In the genomic region with DNA sequence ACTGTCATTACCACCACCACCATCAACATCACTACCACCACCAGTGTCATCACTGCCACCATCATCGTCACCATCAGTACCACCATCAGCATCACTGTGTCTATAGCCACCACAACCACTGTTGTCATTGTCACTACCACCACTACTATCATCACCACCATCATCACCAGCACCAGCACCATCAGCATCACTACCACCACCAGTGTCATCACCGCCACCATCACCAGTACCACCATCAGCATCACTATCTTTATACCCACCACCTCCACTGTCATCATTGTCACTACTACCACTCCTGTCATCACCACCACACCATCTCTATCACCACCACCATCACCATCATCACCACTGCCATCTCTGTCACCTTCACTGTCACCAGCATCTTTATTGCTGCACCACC, we compare ENCODE assay signal across 19 cellular contexts.
A peak's percentile ranks its signal among the peaks of the same experiment; 100 is the strongest.
DNase-seq lines count a peak whose midpoint lies in the region; ATAC-seq and TF ChIP-seq lines count a peak whose summit lies in the region.
"Had no signal": no experiment of that assay in that cellular context is flagged by ENCODE, and none has a peak within 500 bp of the region (broad histone marks: within the 10 kb centered on the region; RNA-seq: fewer than 3 reads in every experiment).

No MANE protein-coding gene starts in this region.

- DNase-seq in left ventricle myocardium superior (peak; percentile 7), right atrium auricular region (ENCODE audit: low spot score) (no peak), natural killer cell (peak; percentile 14), aorta (no peak), GM23338 (ENCODE audit: low spot score) (no peak)
- DNase-seq in activated T-helper 2 cell treated with anti-CD3 and anti-CD28 coated beads, Interferon-gamma antibody, Interleukin-2, Interleukin-4, amounts not matched to agents 10 μg/mL and 5 μg/mL and 100 μg/mL, durations not matched to agents 14 hours and 24 hours and 36 hours (ENCODE audit: low spot score) = no peak
- DNase-seq: amniotic stem cell; cerebellar nuclear complex; COR-L47; foreskin fibroblast; left cardiac atrium; NCI-H2029 treated with DMSO at 0.1 percent for 48 hours; stimulated activated CD4-positive, alpha-beta T cell treated with anti-CD3 and anti-CD28 coated beads, Interleukin-1b, Interleukin-23, amount 100 ng/mL, for 48 hours; substantia nigra had no signal

- ATAC-seq in left ventricle myocardium superior (no peak), natural killer cell (peak in 2 of 3 donors; percentile 10 to 39), aorta (ENCODE audit: low FRiP score) (peak; percentile 64), GM23338 (no peak), HG02588 (IDR thresholded peaks at IDR 0.05; ENCODE audit: unreplicated experiment) (no peak)
- ATAC-seq in activated T-helper 17 cell treated with anti-CD3 and anti-CD28 coated beads, Interleukin-2, amount 50 U/mL, for 72 hours (replicated peaks) = peak; percentile 32
- ATAC-seq: activated CD4-positive, CD25-positive, alpha-beta regulatory T cell treated with anti-CD3 and anti-CD28 coated beads, Interleukin-2, amount 50 U/mL, for 24 hours; left cardiac atrium had no signal

- H3K9me3 ChIP-seq in right atrium auricular region (no peaks in the 10 kb centered on the region), aorta (ENCODE audit: control insufficient read depth, low read length) (no peaks in the 10 kb centered on the region)
- H3K9me3 ChIP-seq: neutrophil, right lobe of liver had no signal

- H3K4me1 ChIP-seq in right atrium auricular region (no peaks in the 10 kb centered on the region), aorta (ENCODE audit: control insufficient read depth in 1 of 2, insufficient read depth in 2 of 2, low read length in 2 of 2) (no peaks in the 10 kb centered on the region), GM23338 (ENCODE audit: insufficient read depth) (0 out of 2 replicates have a peak, but pooled peaks cover 1% of the 10 kb centered on the region)
- H3K4me1 ChIP-seq: right lobe of liver had no signal

- H3K9me2 ChIP-seq in GM23338 (ENCODE audit: insufficient read depth) = no peaks in the 10 kb centered on the region

- WGBS in aorta, 2 donors = 97% methylated on average over 2 of the region's 2 CpGs

- intact Hi-C loops in left ventricle myocardium superior (cut with micrococcal nuclease) = no loop called here
- intact Hi-C loops in natural killer cell (cut with micrococcal nuclease) = no loop called here
- intact Hi-C loops in aorta (cut with DNase I) = no loop called here
- intact Hi-C loops in activated T-helper 2 cell treated with anti-CD3 and anti-CD28 coated beads, Interferon-gamma antibody, Interleukin-2, Interleukin-4, amounts not matched to agents 10 μg/mL and 5 μg/mL and 100 μg/mL, durations not matched to agents 14 hours and 24 hours and 36 hours (cut with micrococcal nuclease) = loop anchor here (2.0 kb wide), 1 partner anchor 128 kb away; no protein-coding TSS in a partner anchor

- H2AFZ ChIP-seq in GM23338 = no peak overlapping the region

- peaks cover 17% of the 10 kb centered on the region for H3K36me3 ChIP-seq in right atrium auricular region
- H3K36me3 ChIP-seq in aorta (ENCODE audit: control insufficient read depth in 1 of 2, insufficient read depth in 2 of 2, low read length in 1 of 2) = peaks cover 0 to 9% of the 10 kb centered on the region in 2 donors
- H3K36me3 ChIP-seq in GM23338 (ENCODE audit: insufficient read depth) = no peaks in the 10 kb centered on the region

- no peak overlapping the region for H3K4me3 Mint-ChIP-seq in activated T-helper 17 cell treated with anti-CD3 and anti-CD28 coated beads, Interleukin-2, amount 50 U/mL, for 72 hours
- H3K4me3 Mint-ChIP-seq in natural killer cell = no peak overlapping the region
- H3K4me3 Mint-ChIP-seq in activated T-helper 2 cell treated with anti-CD3 and anti-CD28 coated beads, Interferon-gamma antibody, Interleukin-2, Interleukin-4, amounts not matched to agents 10 μg/mL and 5 μg/mL and 100 μg/mL, durations not matched to agents 14 hours and 24 hours and 36 hours (ENCODE audit: low read depth) = no peak overlapping the region
- no peak overlapping the region for H3K4me3 Mint-ChIP-seq in GM23338

- no peak overlapping the region for H3K4me3 ChIP-seq in right atrium auricular region
- no peak overlapping the region for H3K4me3 ChIP-seq in aorta (ENCODE audit: low read length in 2 of 2)
- H3K4me3 ChIP-seq in GM23338 = no peak overlapping the region
- H3K4me3 ChIP-seq: right lobe of liver had no signal

- H3K27ac Mint-ChIP-seq in activated T-helper 17 cell treated with anti-CD3 and anti-CD28 coated beads, Interleukin-2, amount 50 U/mL, for 72 hours = no peak overlapping the region
- H3K27ac Mint-ChIP-seq in natural killer cell (no peak overlapping the region), GM23338 (no peak overlapping the region)
- H3K27ac Mint-ChIP-seq in activated T-helper 2 cell treated with anti-CD3 and anti-CD28 coated beads, Interferon-gamma antibody, Interleukin-2, Interleukin-4, amounts not matched to agents 10 μg/mL and 5 μg/mL and 100 μg/mL, durations not matched to agents 14 hours and 24 hours and 36 hours = no peak overlapping the region

- H3K27ac ChIP-seq in right atrium auricular region (no peak overlapping the region), aorta (ENCODE audit: low read depth in 1 of 2, low read length in 2 of 2) (no peak overlapping the region), GM23338 (ENCODE audit: low read depth) (no peak overlapping the region)
- H3K27ac ChIP-seq: neutrophil, right lobe of liver had no signal

- H3K9me3 Mint-ChIP-seq in activated T-helper 17 cell treated with anti-CD3 and anti-CD28 coated beads, Interleukin-2, amount 50 U/mL, for 72 hours = no peaks in the 10 kb centered on the region
- H3K9me3 Mint-ChIP-seq in natural killer cell = no peaks in the 10 kb centered on the region
- H3K9me3 Mint-ChIP-seq in activated T-helper 2 cell treated with anti-CD3 and anti-CD28 coated beads, Interferon-gamma antibody, Interleukin-2, Interleukin-4, amounts not matched to agents 10 μg/mL and 5 μg/mL and 100 μg/mL, durations not matched to agents 14 hours and 24 hours and 36 hours = no peaks in the 10 kb centered on the region
- no peaks in the 10 kb centered on the region for H3K9me3 Mint-ChIP-seq in GM23338

- TF ChIP-seq CTCF in right atrium auricular region (IDR thresholded peaks at IDR 0.05) = no peak
- TF ChIP-seq CTCF in natural killer cell (IDR thresholded peaks at IDR 0.05) = no peak
- no peak for TF ChIP-seq CTCF in GM23338 (conservative IDR thresholded peaks at IDR 0.05; ENCODE audit: low read depth in 2 of 2)

- no peaks in the 10 kb centered on the region for H3K36me3 Mint-ChIP-seq in activated T-helper 17 cell treated with anti-CD3 and anti-CD28 coated beads, Interleukin-2, amount 50 U/mL, for 72 hours (ENCODE audit: low read depth)
- H3K36me3 Mint-ChIP-seq in natural killer cell (no peaks in the 10 kb centered on the region), GM23338 (ENCODE audit: low read depth) (no peaks in the 10 kb centered on the region)
- no peaks in the 10 kb centered on the region for H3K36me3 Mint-ChIP-seq in activated T-helper 2 cell treated with anti-CD3 and anti-CD28 coated beads, Interferon-gamma antibody, Interleukin-2, Interleukin-4, amounts not matched to agents 10 μg/mL and 5 μg/mL and 100 μg/mL, durations not matched to agents 14 hours and 24 hours and 36 hours (ENCODE audit: low read depth)

- no peaks in the 10 kb centered on the region for H3K79me2 ChIP-seq in GM23338 (replicated peaks; ENCODE audit: insufficient read depth)

- no peaks in the 10 kb centered on the region for H3K4me1 Mint-ChIP-seq in activated T-helper 17 cell treated with anti-CD3 and anti-CD28 coated beads, Interleukin-2, amount 50 U/mL, for 72 hours
- no peaks in the 10 kb centered on the region for H3K4me1 Mint-ChIP-seq in natural killer cell
- no peaks in the 10 kb centered on the region for H3K4me1 Mint-ChIP-seq in activated T-helper 2 cell treated with anti-CD3 and anti-CD28 coated beads, Interferon-gamma antibody, Interleukin-2, Interleukin-4, amounts not matched to agents 10 μg/mL and 5 μg/mL and 100 μg/mL, durations not matched to agents 14 hours and 24 hours and 36 hours (ENCODE audit: low read depth)
- peaks cover 12% of the 10 kb centered on the region for H3K4me1 Mint-ChIP-seq in GM23338

- no peak overlapping the region for H3K4me2 ChIP-seq in GM23338

- H4K20me1 ChIP-seq in GM23338 (replicated peaks; ENCODE audit: insufficient read depth) = no peaks in the 10 kb centered on the region

- no peaks in the 10 kb centered on the region for H3K27me3 ChIP-seq in right atrium auricular region
- H3K27me3 ChIP-seq in aorta (ENCODE audit: control insufficient read depth in 1 of 2, insufficient read depth in 2 of 2, low read length in 1 of 2) = no peaks in the 10 kb centered on the region
- H3K27me3 ChIP-seq in GM23338 (ENCODE audit: insufficient read depth) = no peaks in the 10 kb centered on the region
- H3K27me3 ChIP-seq: neutrophil, right lobe of liver had no signal

- H3F3A ChIP-seq in GM23338 (replicated peaks; ENCODE audit: low read depth) = no peaks in the 10 kb centered on the region

- no peaks in the 10 kb centered on the region for H3K27me3 Mint-ChIP-seq in activated T-helper 17 cell treated with anti-CD3 and anti-CD28 coated beads, Interleukin-2, amount 50 U/mL, for 72 hours
- H3K27me3 Mint-ChIP-seq in natural killer cell (ENCODE audit: low read depth in 2 of 2) (no peaks in the 10 kb centered on the region), GM23338 (ENCODE audit: insufficient read depth, low read depth, poor library complexity) (peaks cover 6% of the 10 kb centered on the region)
- no peaks in the 10 kb centered on the region for H3K27me3 Mint-ChIP-seq in activated T-helper 2 cell treated with anti-CD3 and anti-CD28 coated beads, Interferon-gamma antibody, Interleukin-2, Interleukin-4, amounts not matched to agents 10 μg/mL and 5 μg/mL and 100 μg/mL, durations not matched to agents 14 hours and 24 hours and 36 hours (ENCODE audit: low read depth)

TF ChIP-seq in GM23338, 12 proteins besides CTCF, POLR2A, EP300 and RAD21:
- TF ChIP-seq ZNF114 (CRISPR knock-in tag; IDR thresholded peaks at IDR 0.05) (no peak), POLR2AphosphoS5 (IDR thresholded peaks at IDR 0.05; ENCODE audit: low read depth) (no peak), NANOG (IDR thresholded peaks at IDR 0.05; ENCODE audit: borderline replicate concordance) (no peak), EZH2 (IDR thresholded peaks at IDR 0.05; ENCODE audit: low read depth, unreplicated experiment) (no peak), JUNB (IDR thresholded peaks at IDR 0.05; ENCODE audit: unreplicated experiment) (no peak)
TF ChIP-seq in GM23338: peak in this region for 0.

Comparison
In these comparisons a context has a peak if more than half of its experiments do, and no peak if none do; other contexts are left out.
1. DNase-seq: peak in left ventricle myocardium superior (single experiment) and natural killer cell (single experiment); none in right atrium auricular region (single experiment), aorta (0 of 2), activated T-helper 2 cell treated with anti-CD3 and anti-CD28 coated beads, Interferon-gamma antibody, Interleukin-2, Interleukin-4, amounts not matched to agents 10 μg/mL and 5 μg/mL and 100 μg/mL, durations not matched to agents 14 hours and 24 hours and 36 hours (single experiment) and GM23338 (single experiment).
2. ATAC-seq: peak in activated T-helper 17 cell treated with anti-CD3 and anti-CD28 coated beads, Interleukin-2, amount 50 U/mL, for 72 hours (single experiment), natural killer cell (2 of 3) and aorta (single experiment); none in left ventricle myocardium superior (single experiment), GM23338 (single experiment) and HG02588 (single experiment).